In genomic region chr2:109636290-109636675, GRCh38 we compare ENCODE assay signal across 29 cellular contexts. TPM values are rescaled to one million over a fixed set of nuclear protein-coding genes. Genes with fewer than 3 reads are reported as not detected.
DNase-seq lines count a peak whose midpoint lies in the region; ATAC-seq, FAIRE-seq and TF ChIP-seq lines count a peak whose summit lies in the region.
"Had no signal": no experiment of that assay in that cellular context is flagged by ENCODE, and none has a peak within 500 bp of the region (broad histone marks: within the 10 kb centered on the region; RNA-seq: fewer than 3 reads in every experiment).

No MANE protein-coding gene starts in this region.

- H2AFZ ChIP-seq in GM12878 (ENCODE audit: control insufficient read depth, low read depth, low read length) (peak overlapping the region; percentile 58), Karpas-422 (ENCODE audit: low read length) (no peak overlapping the region)

- TF ChIP-seq POLR2A in GM12878 (IDR thresholded peaks at IDR 0.05; ENCODE audit: low read depth, low read length) = no peak

- in situ Hi-C loops in GM12878 (cut with MboI) = no loop called here

- no TSS peak for BruUV-seq in GM12878 (replicated peaks; lab: Mats Ljungman, UMichigan)

- intact Hi-C loops in Right ventricle myocardium superior (cut with DNase I) = no loop called here
- intact Hi-C loops in left cardiac atrium (cut with DNase I) = no loop called here
- intact Hi-C loops in GM12878 (cut with micrococcal nuclease; ENCODE audit: unreplicated experiment) = no loop called here
- intact Hi-C loops in upper lobe of right lung (cut with DNase I) = no loop called here

- H3K27me3 Mint-ChIP-seq in WTC11 (ENCODE audit: low read depth) = no peaks in the 10 kb centered on the region
- peaks cover 3% of the 10 kb centered on the region for H3K27me3 Mint-ChIP-seq in activated CD8-positive, alpha-beta memory T cell treated with anti-CD3 and anti-CD28 coated beads, Interleukin-2, amount 10 ng/mL, durations not matched to agents 7 days and 5 days

- no peaks in the 10 kb centered on the region for H3K36me3 Mint-ChIP-seq in WTC11
- H3K36me3 Mint-ChIP-seq in activated CD8-positive, alpha-beta memory T cell treated with anti-CD3 and anti-CD28 coated beads, Interleukin-2, amount 10 ng/mL, durations not matched to agents 7 days and 5 days = no peaks in the 10 kb centered on the region

- no peak overlapping the region for H3K27ac Mint-ChIP-seq in WTC11
- no peak overlapping the region for H3K27ac Mint-ChIP-seq in activated CD8-positive, alpha-beta memory T cell treated with anti-CD3 and anti-CD28 coated beads, Interleukin-2, amount 10 ng/mL, durations not matched to agents 7 days and 5 days
- H3K27ac Mint-ChIP-seq: activated naive CD8-positive, alpha-beta T cell treated with anti-CD3 and anti-CD28 coated beads, Interleukin-2, amount 50 U/mL, for 24 hours; H9 had no signal

- TF ChIP-seq EP300 in GM12878 (IDR thresholded peaks at IDR 0.05; ENCODE audit: borderline replicate concordance in 1 of 2, control insufficient read depth in 1 of 2, low read depth in 2 of 2, low read length in 2 of 2) = no peak

- H3K9ac ChIP-seq in GM12878 (ENCODE audit: control insufficient read depth, insufficient read depth, low read length) = no peak overlapping the region
- no peak overlapping the region for H3K9ac ChIP-seq in Karpas-422 (ENCODE audit: low read length)

- no peaks in the 10 kb centered on the region for H3K9me3 Mint-ChIP-seq in WTC11
- H3K9me3 Mint-ChIP-seq in activated CD8-positive, alpha-beta memory T cell treated with anti-CD3 and anti-CD28 coated beads, Interleukin-2, amount 10 ng/mL, durations not matched to agents 7 days and 5 days (ENCODE audit: low read depth) = no peaks in the 10 kb centered on the region
- H3K9me3 Mint-ChIP-seq: activated naive CD8-positive, alpha-beta T cell treated with anti-CD3 and anti-CD28 coated beads, Interleukin-2, amount 50 U/mL, for 24 hours; H9 had no signal

- RAD21 ChIA-PET in GM12878 (lab: Charles Lee; ENCODE audit: unreplicated experiment) = no interaction called here

- H3K36me3 ChIP-seq in GM12878 (ENCODE audit: control insufficient read depth in 2 of 2, insufficient read depth in 2 of 2, low read length in 1 of 2) (no peaks in the 10 kb centered on the region), upper lobe of right lung (no peaks in the 10 kb centered on the region), Karpas-422 (ENCODE audit: insufficient read depth, low read length) (no peaks in the 10 kb centered on the region)
- H3K36me3 ChIP-seq: brain microvascular endothelial cell, MG63, tibial nerve had no signal

- peaks cover 3% of the 10 kb centered on the region; the same call in 1 of the 2 replicates for H3K4me1 Mint-ChIP-seq in WTC11
- peaks cover 5% of the 10 kb centered on the region for H3K4me1 Mint-ChIP-seq in activated CD8-positive, alpha-beta memory T cell treated with anti-CD3 and anti-CD28 coated beads, Interleukin-2, amount 10 ng/mL, durations not matched to agents 7 days and 5 days
- H3K4me1 Mint-ChIP-seq: H9 had no signal

- H3K4me2 ChIP-seq in GM12878 (ENCODE audit: control insufficient read depth, insufficient read depth) = no peak overlapping the region
- H3K4me2 ChIP-seq in Karpas-422 (ENCODE audit: low read depth, low read length, poor library complexity, severe bottlenecking) = no peak overlapping the region

- no peak for DNase-seq in Right ventricle myocardium superior
- DNase-seq in left cardiac atrium = no peak
- DNase-seq in GM12878 (ENCODE audit: low read depth, low spot score) = no peak
- peak; percentile 37 for DNase-seq in iris pigment epithelial cell (ENCODE audit: low read depth)
- DNase-seq in upper lobe of right lung = no peak
- DNase-seq in WTC11 (ENCODE audit: low spot score) = no peak
- DNase-seq in activated CD8-positive, alpha-beta memory T cell treated with anti-CD3 and anti-CD28 coated beads, Interleukin-2, amount 10 ng/mL, durations not matched to agents 7 days and 5 days = no peak
- DNase-seq in Karpas-422 = no peak
- DNase-seq: activated CD4-positive, alpha-beta T cell treated with anti-CD3 and anti-CD28 coated beads for 4 hours; activated CD8-positive, alpha-beta memory T cell treated with anti-CD3 and anti-CD28 coated beads, Interleukin-2, amount 50 U/mL, for 4 hours; activated effector memory CD4-positive, alpha-beta T cell treated with Interleukin-2 at 50 U/mL for 16 hours; activated naive CD8-positive, alpha-beta T cell treated with anti-CD3 and anti-CD28 coated beads, Interleukin-2, amount 50 U/mL, for 24 hours; brain microvascular endothelial cell; DMS 273 treated with DMSO at 0.1 percent for 48 hours; dorsolateral prefrontal cortex; GF-D8; glutamatergic neuron; H9; IMR-90; MG63; NCI-H2081; occipital lobe; right cardiac atrium; stimulated activated naive CD4-positive, alpha-beta T cell; SW 1271 had no signal

- no peak for TF ChIP-seq RAD21 in GM12878 (IDR thresholded peaks at IDR 0.05; ENCODE audit: insufficient read depth, low read depth, low read length)

- CTCF ChIA-PET in GM12878 (lab: Yijun Ruan, JAX) (no interaction called here), WTC11 (lab: Charles Lee) (no interaction called here)
- CTCF ChIA-PET in activated CD8-positive, alpha-beta memory T cell treated with anti-CD3 and anti-CD28 coated beads, Interleukin-2, amount 10 ng/mL, durations not matched to agents 7 days and 5 days (lab: Charles Lee) = no interaction called here

- H3K4me3 Mint-ChIP-seq in WTC11 = no peak overlapping the region
- H3K4me3 Mint-ChIP-seq in activated CD8-positive, alpha-beta memory T cell treated with anti-CD3 and anti-CD28 coated beads, Interleukin-2, amount 10 ng/mL, durations not matched to agents 7 days and 5 days = no peak overlapping the region
- H3K4me3 Mint-ChIP-seq: activated naive CD8-positive, alpha-beta T cell treated with anti-CD3 and anti-CD28 coated beads, Interleukin-2, amount 50 U/mL, for 24 hours; H9 had no signal

- no peak overlapping the region for H3K4me3 ChIP-seq in GM12878
- no peak overlapping the region for H3K4me3 ChIP-seq in upper lobe of right lung
- H3K4me3 ChIP-seq in Karpas-422 (ENCODE audit: low read length) = no peak overlapping the region
- H3K4me3 ChIP-seq: dorsolateral prefrontal cortex, MG63, tibial nerve had no signal

- H3K27ac ChIP-seq in GM12878 (ENCODE audit: control insufficient read depth, insufficient read depth) (peak overlapping the region; percentile 57; the same call in 1 of the 2 replicates), upper lobe of right lung (peak overlapping the region; percentile 60), Karpas-422 (ENCODE audit: low read length) (no peak overlapping the region)
- H3K27ac ChIP-seq: brain microvascular endothelial cell, C4-2B, dorsolateral prefrontal cortex, RWPE1 had no signal

- TF ChIP-seq CTCF in GM12878 (IDR thresholded peaks at IDR 0.05 in 2 of 3, conservative IDR thresholded peaks at IDR 0.05 in 1 of 3; ENCODE audit: control insufficient read depth in 2 of 3, extremely low read depth in 1 of 3, insufficient read depth in 1 of 3, low read depth in 3 of 3, low read length in 3 of 3) (no peak), upper lobe of right lung (IDR thresholded peaks at IDR 0.05) (no peak), WTC11 (IDR thresholded peaks at IDR 0.05) (no peak)

- peaks cover 2% of the 10 kb centered on the region; the same call in 2 of the 3 replicates for H3K9me3 ChIP-seq in GM12878 (replicated peaks; ENCODE audit: control insufficient read depth, insufficient read depth, low read length)
- no peaks in the 10 kb centered on the region for H3K9me3 ChIP-seq in upper lobe of right lung
- H3K9me3 ChIP-seq in Karpas-422 (ENCODE audit: low read length) = no peaks in the 10 kb centered on the region
- H3K9me3 ChIP-seq: MG63, tibial nerve had no signal

- no peaks in the 10 kb centered on the region for H3K9me2 ChIP-seq in Karpas-422 (replicated peaks; ENCODE audit: insufficient read depth, low read length)

- H3K79me2 ChIP-seq in GM12878 (ENCODE audit: control insufficient read depth, insufficient read depth, low read length) (no peaks in the 10 kb centered on the region), Karpas-422 (ENCODE audit: low read length) (no peaks in the 10 kb centered on the region)

- peak; percentile 39 for ATAC-seq in Right ventricle myocardium superior (ENCODE audit: poor library complexity)
- ATAC-seq in left cardiac atrium = no peak
- ATAC-seq in GM12878 = no peak
- ATAC-seq in upper lobe of right lung = peak; percentile 79
- no peak for ATAC-seq in WTC11
- no peak for ATAC-seq in activated CD8-positive, alpha-beta memory T cell treated with anti-CD3 and anti-CD28 coated beads, Interleukin-2, amount 10 ng/mL, durations not matched to agents 7 days and 5 days
- ATAC-seq: activated naive CD8-positive, alpha-beta T cell treated with anti-CD3 and anti-CD28 coated beads, Interleukin-2, amount 50 U/mL, for 24 hours; right cardiac atrium had no signal

- SMC1A ChIA-PET in GM12878 (lab: Charles Lee; ENCODE audit: uncharacterized antibody, unreplicated experiment) = no interaction called here

- H3K27me3 ChIP-seq in GM12878 (replicated peaks in 1 of 2; ENCODE audit: control insufficient read depth in 2 of 2, insufficient read depth in 2 of 2, low read length in 1 of 2) (no peaks in the 10 kb centered on the region), upper lobe of right lung (no peaks in the 10 kb centered on the region), Karpas-422 (ENCODE audit: low read length) (no peaks in the 10 kb centered on the region)
- H3K27me3 ChIP-seq: brain microvascular endothelial cell, dorsolateral prefrontal cortex, MG63, tibial nerve had no signal

- FAIRE-seq in GM12878 (lab: Jason Lieb, UNC) = no peak
- FAIRE-seq: GM12891 had no signal

- H3K4me1 ChIP-seq in GM12878 (ENCODE audit: control insufficient read depth, insufficient read depth, low read length) (peaks cover 32% of the 10 kb centered on the region), upper lobe of right lung (peaks cover 21% of the 10 kb centered on the region), Karpas-422 (ENCODE audit: low read length) (no peaks in the 10 kb centered on the region)

- H4K20me1 ChIP-seq in GM12878 (ENCODE audit: control insufficient read depth, insufficient read depth) = no peaks in the 10 kb centered on the region
- H4K20me1 ChIP-seq in Karpas-422 (ENCODE audit: insufficient read depth, low read depth, low read length) = no peaks in the 10 kb centered on the region

- POLR2A ChIA-PET in GM12878 (lab: Charles Lee) (no interaction called here), WTC11 (lab: Charles Lee) (no interaction called here)

RNA-seq across cellular contexts. Expression of gene SOWAHC, which starts 22.1 kb away (rescaled TPM):
- total RNA-seq in Right ventricle myocardium superior = 2.7 TPM
- 1 to 10 TPM; 3.2 to 3.9 TPM for total RNA-seq in left cardiac atrium
- 1.9 and 3.1 TPM in 2 replicates for total RNA-seq in GM12878 (2013; cell fraction: nucleolus; rRNA removed)
- 2.2 and 2.6 TPM in 2 replicates for total RNA-seq in GM12878 (2014; rRNA removed)
- total RNA-seq in GM12878 (2014; rRNA removed; fragmentation: Illumina TruSeq; extraction: Trizol) = 2.0 and 2.2 TPM in 2 replicates
- 2.0 and 2.6 TPM in 2 replicates for total RNA-seq in GM12878 (2021)
- polyA plus RNA-seq in GM12878 (2011; ENCODE audit: low read depth) = 0.49 TPM
- 0.48 and 0.61 TPM in 2 replicates for polyA plus RNA-seq in GM12878 (2011; rRNA removed)
- polyA plus RNA-seq in GM12878 (2011; cell fraction: cytosol; rRNA removed) = 0.18 and 0.23 TPM in 2 replicates
- 0.51 and 0.89 TPM in 2 replicates for polyA plus RNA-seq in GM12878 (2011; cell fraction: nucleus; rRNA removed)
- 1.2 and 1.5 TPM in 2 replicates for polyA plus RNA-seq in GM12878 (2012)
- polyA plus RNA-seq in GM12878 (2014; fragmentation: Illumina TruSeq; extraction: Trizol) = 1.9 and 2.1 TPM in 2 replicates
- 1 to 10 TPM; 1.0 to 1.1 TPM for polyA plus RNA-seq in GM12878 (2014; fragmentation: Nextera tagmentation; extraction: Ambion mirVana)
- 1.9 and 2.2 TPM in 2 replicates for polyA plus RNA-seq in GM12878 (2014; rRNA removed)
- polyA plus RNA-seq in GM12878 (2016; fragmentation: Nextera tagmentation; extraction: Ambion mirVana) = 1 to 10 TPM; 1.6 TPM
- 0.07 and 0.36 TPM in 2 replicates for polyA minus RNA-seq in GM12878 (2011; rRNA and poly(A)+ RNA removed)
- 0.21 TPM in 1 of 2 replicates, not detected in the other for polyA minus RNA-seq in GM12878 (2011; cell fraction: cytosol; rRNA and poly(A)+ RNA removed)
- polyA minus RNA-seq in GM12878 (2011; cell fraction: nucleus; rRNA and poly(A)+ RNA removed) = 0.24 and 0.57 TPM in 2 replicates
- total RNA-seq in upper lobe of right lung = 19.9 TPM
- total RNA-seq in WTC11 (2021) = 14.2 to 18.6 TPM (median 14.5 TPM) in 3 replicates
- total RNA-seq in activated CD8-positive, alpha-beta memory T cell treated with anti-CD3 and anti-CD28 coated beads, Interleukin-2, amount 10 ng/mL, durations not matched to agents 7 days and 5 days = under 1 TPM in 1 of 2 experiments, not detected in 1; 0.09 TPM
- not detected in 2 replicates for total RNA-seq in Karpas-422 (2014; rRNA removed; shearing (Covaris generic); ENCODE audit: low replicate concordance)

RNA-seq across cellular contexts. Expression of gene SEPTIN10, which starts 22.5 kb away (rescaled TPM):
- total RNA-seq in Right ventricle myocardium superior (49.3 TPM), left cardiac atrium (10 to 100 TPM; 50.6 to 63.4 TPM), GM12878 (2014; rRNA removed) (50.0 and 57.9 TPM in 2 replicates), GM12878 (2014; rRNA removed; fragmentation: Illumina TruSeq; extraction: Trizol) (74.8 and 77.5 TPM in 2 replicates), GM12878 (2021) (96.2 and 98.5 TPM in 2 replicates), upper lobe of right lung (83.7 TPM), WTC11 (2021) (86.8 to 92.1 TPM (median 90.1 TPM) in 3 replicates)
- 75.8 and 85.6 TPM in 2 replicates for total RNA-seq in GM12878 (2013; cell fraction: nucleolus; rRNA removed)
- 9.4 TPM for polyA plus RNA-seq in GM12878 (2011; ENCODE audit: low read depth)
- polyA plus RNA-seq in GM12878 (2011; rRNA removed) (20.2 and 28.7 TPM in 2 replicates), GM12878 (2014; fragmentation: Illumina TruSeq; extraction: Trizol) (112 and 142 TPM in 2 replicates), GM12878 (2014; fragmentation: Nextera tagmentation; extraction: Ambion mirVana) (10 to 100 TPM; 32.7 to 38.6 TPM), GM12878 (2014; rRNA removed) (47.9 and 50.7 TPM in 2 replicates), GM12878 (2016; fragmentation: Nextera tagmentation; extraction: Ambion mirVana) (100 to 1,000 TPM; 132 TPM)
- polyA plus RNA-seq in GM12878 (2011; cell fraction: cytosol; rRNA removed) = 9.1 and 14.6 TPM in 2 replicates
- polyA plus RNA-seq in GM12878 (2011; cell fraction: nucleus; rRNA removed) = 14.7 and 16.7 TPM in 2 replicates
- polyA plus RNA-seq in GM12878 (2012) = 17.2 and 30.7 TPM in 2 replicates
- 15.4 and 26.8 TPM in 2 replicates for polyA minus RNA-seq in GM12878 (2011; rRNA and poly(A)+ RNA removed)
- 16.3 and 20.0 TPM in 2 replicates for polyA minus RNA-seq in GM12878 (2011; cell fraction: cytosol; rRNA and poly(A)+ RNA removed)
- 11.0 and 17.6 TPM in 2 replicates for polyA minus RNA-seq in GM12878 (2011; cell fraction: nucleus; rRNA and poly(A)+ RNA removed)
- total RNA-seq in activated CD8-positive, alpha-beta memory T cell treated with anti-CD3 and anti-CD28 coated beads, Interleukin-2, amount 10 ng/mL, durations not matched to agents 7 days and 5 days = under 1 TPM in 1 of 2 experiments, not detected in 1; 0.54 TPM
- not detected in 2 replicates for total RNA-seq in Karpas-422 (2014; rRNA removed; shearing (Covaris generic); ENCODE audit: low replicate concordance)

Comparison
In these comparisons a context has a peak if more than half of its experiments do, and no peak if none do; other contexts are left out.
1. ATAC-seq: peak in Right ventricle myocardium superior (single experiment) and upper lobe of right lung (single experiment); none in left cardiac atrium (0 of 2), GM12878 (single experiment), WTC11 (single experiment) and activated CD8-positive, alpha-beta memory T cell treated with anti-CD3 and anti-CD28 coated beads, Interleukin-2, amount 10 ng/mL, durations not matched to agents 7 days and 5 days (single experiment).
2. RNA of gene SEPTIN10, which starts 22.5 kb away (total RNA-seq): 86.8 to 92.1 TPM in WTC11, 83.7 TPM in upper lobe of right lung (single experiment), 50.0 to 98.5 TPM in GM12878, 50.6 to 63.4 TPM in left cardiac atrium and 49.3 TPM in Right ventricle myocardium superior (single experiment); 0.54 TPM in activated CD8-positive, alpha-beta memory T cell treated with anti-CD3 and anti-CD28 coated beads, Interleukin-2, amount 10 ng/mL, durations not matched to agents 7 days and 5 days and not detected in Karpas-422; every median in the first group is over 10 times any median in the second.